8 cellular contexts compared by ENCODE assay signal in genomic region chr3:56125358-56126005, GRCh38.
A peak's percentile ranks its signal among the peaks of the same experiment; 100 is the strongest.
DNase-seq lines count a peak whose midpoint lies in the region; ATAC-seq and TF ChIP-seq lines count a peak whose summit lies in the region.
"Had no signal": no experiment of that assay in that cellular context is flagged by ENCODE, and none has a peak within 500 bp of the region (broad histone marks: within the 10 kb centered on the region; RNA-seq: fewer than 3 reads in every experiment).

No MANE protein-coding gene starts in this region.

- DNase-seq in HEK293T (ENCODE audit: extremely low spot score) (peak; percentile 45), RWPE1 (ENCODE audit: low spot score) (peak; percentile 46), smooth muscle cell (lab: John Stamatoyannopoulos, UW; ENCODE audit: unreplicated experiment) (no peak), thyroid gland (no peak), GM19240 (ENCODE audit: insufficient read length, low spot score) (no peak)

- no peak overlapping the region for H3K9ac ChIP-seq in smooth muscle cell (ENCODE audit: low read depth)

- H3K4me3 ChIP-seq in gastroesophageal sphincter = no peak overlapping the region
- no peak overlapping the region for H3K4me3 ChIP-seq in smooth muscle cell
- H3K4me3 ChIP-seq in thyroid gland (replicated peaks in 1 of 3) = no peak overlapping the region
- H3K4me3 ChIP-seq: SJSA1 had no signal

- H3K36me3 ChIP-seq in gastroesophageal sphincter (no peaks in the 10 kb centered on the region), smooth muscle cell (ENCODE audit: low read depth) (no peaks in the 10 kb centered on the region), thyroid gland (no peaks in the 10 kb centered on the region)
- H3K36me3 ChIP-seq: SJSA1 had no signal

- WGBS in gastroesophageal sphincter (ENCODE audit: low coverage in 1 of 2), 2 donors = 38 to 41% methylated on average over 4 to 5 of the region's 5 CpGs
- whole genome bisulfite sequencing in smooth muscle cell (ENCODE audit: low lambda C conversion rate) = 23% methylated on average over 5 of the region's 5 CpGs
- WGBS in thyroid gland, 2 donors = 60 to 65% methylated on average over 5 of the region's 5 CpGs

- TF ChIP-seq CTCF in RWPE1 (conservative IDR thresholded peaks at IDR 0.05; ENCODE audit: low read depth) = no peak
- TF ChIP-seq CTCF in gastroesophageal sphincter (IDR thresholded peaks at IDR 0.05) = no peak
- TF ChIP-seq CTCF in smooth muscle cell (IDR thresholded peaks at IDR 0.05; ENCODE audit: borderline replicate concordance, insufficient read depth, poor library complexity, severe bottlenecking) = no peak
- TF ChIP-seq CTCF in thyroid gland (IDR thresholded peaks at IDR 0.05) = no peak

- no peak for TF ChIP-seq EP300 in gastroesophageal sphincter (IDR thresholded peaks at IDR 0.05)

- peak overlapping the region; percentile 60 for H3K4me2 ChIP-seq in smooth muscle cell

- CTCF ChIA-PET in HEK293T (lab: Yijun Ruan, JAX) = interaction anchor here (0.7 kb wide), 1 partner anchor 751 kb away, joined by 3 read pairs; no protein-coding TSS in a partner anchor
- CTCF ChIA-PET in RWPE1 (lab: Yijun Ruan, JAX) = no interaction called here

- TF ChIP-seq POLR2A in gastroesophageal sphincter (IDR thresholded peaks at IDR 0.05) = no peak
- TF ChIP-seq POLR2A in thyroid gland (IDR thresholded peaks at IDR 0.05) = no peak

- POLR2A ChIA-PET in HEK293T (lab: Yijun Ruan, JAX) (no interaction called here), RWPE1 (lab: Yijun Ruan, JAX; ENCODE audit: low non-redundant PET) (no interaction called here)

- no peaks in the 10 kb centered on the region for H3K79me2 ChIP-seq in smooth muscle cell (ENCODE audit: low read depth)

- intact Hi-C loops in thyroid gland (cut with DNase I) = no loop called here

- H2AFZ ChIP-seq in smooth muscle cell (ENCODE audit: low read depth) = no peak overlapping the region

- H3K27me3 ChIP-seq in gastroesophageal sphincter (no peaks in the 10 kb centered on the region), smooth muscle cell (ENCODE audit: low read depth) (no peaks in the 10 kb centered on the region), thyroid gland (no peaks in the 10 kb centered on the region)
- H3K27me3 ChIP-seq: SJSA1 had no signal

- H3K4me1 ChIP-seq in gastroesophageal sphincter (no peaks in the 10 kb centered on the region), smooth muscle cell (ENCODE audit: low read depth) (peaks cover 16% of the 10 kb centered on the region), thyroid gland (no peaks in the 10 kb centered on the region)
- H3K4me1 ChIP-seq: SJSA1 had no signal

- H3K27ac ChIP-seq in RWPE1 = no peak overlapping the region
- no peak overlapping the region for H3K27ac ChIP-seq in gastroesophageal sphincter
- peak overlapping the region; percentile 48 for H3K27ac ChIP-seq in smooth muscle cell (ENCODE audit: low read depth)
- H3K27ac ChIP-seq in thyroid gland = no peak overlapping the region
- H3K27ac ChIP-seq: SJSA1 had no signal

- H3K9me3 ChIP-seq in gastroesophageal sphincter (no peaks in the 10 kb centered on the region), smooth muscle cell (replicated peaks; ENCODE audit: low read depth) (no peaks in the 10 kb centered on the region), thyroid gland (no peaks in the 10 kb centered on the region)
- H3K9me3 ChIP-seq: SJSA1 had no signal

- ATAC-seq in gastroesophageal sphincter (peak; percentile 83), GM19395 (IDR thresholded peaks at IDR 0.05; ENCODE audit: unreplicated experiment) (no peak)

- H4K20me1 ChIP-seq in smooth muscle cell (ENCODE audit: low read depth) = no peaks in the 10 kb centered on the region

- H3F3A ChIP-seq in smooth muscle cell (ENCODE audit: low read depth) = no peaks in the 10 kb centered on the region

TF ChIP-seq in HEK293T, 16 proteins besides CTCF, POLR2A, EP300 and RAD21:
- TF ChIP-seq NFRKB (IDR thresholded peaks at IDR 0.05) (no peak), PKNOX1 (IDR thresholded peaks at IDR 0.05) (peak; percentile 50), FOXA1 (IDR thresholded peaks at IDR 0.05) (no peak), ELF4 (IDR thresholded peaks at IDR 0.05) (no peak), ARNT (IDR thresholded peaks at IDR 0.05) (no peak)
TF ChIP-seq in HEK293T: peak in this region for 1.

Comparison
In these comparisons a context has a peak if more than half of its experiments do, and no peak if none do; other contexts are left out.
1. DNase-seq: peak in HEK293T (single experiment) and RWPE1 (single experiment); none in smooth muscle cell (single experiment), thyroid gland (0 of 2) and GM19240 (single experiment).